ENCODE assay signal across 11 cellular contexts in the genomic region with DNA sequence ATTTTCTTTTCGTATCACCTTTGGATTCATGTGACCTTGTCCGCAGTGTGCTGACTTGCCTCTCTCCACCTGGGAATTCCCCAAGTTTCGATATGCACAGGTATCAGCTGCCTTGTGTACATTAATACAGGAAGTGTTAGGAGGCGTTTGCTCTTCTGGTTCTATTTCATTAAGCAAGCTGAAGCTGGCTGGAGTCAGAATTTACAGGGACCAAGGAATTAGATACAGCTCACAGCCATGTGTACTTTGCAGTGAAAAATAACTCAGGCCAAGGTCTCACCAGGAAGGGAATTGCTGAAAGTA. TPM values are rescaled to one million over a fixed set of nuclear protein-coding genes. Genes with fewer than 3 reads are reported as not detected.
A peak's percentile ranks its signal among the peaks of the same experiment; 100 is the strongest.
DNase-seq lines count a peak whose midpoint lies in the region; ATAC-seq and TF ChIP-seq lines count a peak whose summit lies in the region.
"Had no signal": no experiment of that assay in that cellular context is flagged by ENCODE, and none has a peak within 500 bp of the region (broad histone marks: within the 10 kb centered on the region; RNA-seq: fewer than 3 reads in every experiment).

No MANE protein-coding gene starts in this region.

- H3K27me3 ChIP-seq in foreskin keratinocyte (no peaks in the 10 kb centered on the region), osteoblast (ENCODE audit: insufficient read depth, low read length) (no peaks in the 10 kb centered on the region)
- H3K27me3 ChIP-seq: BLaER1 had no signal

- H4K20me1 ChIP-seq in osteoblast (ENCODE audit: insufficient read depth, low read length) = no peaks in the 10 kb centered on the region
- H4K20me1 ChIP-seq: BLaER1 had no signal

- H3K4me2 ChIP-seq in osteoblast (ENCODE audit: insufficient read depth, low read length) = no peak overlapping the region
- H3K4me2 ChIP-seq: BLaER1 had no signal

- no peak overlapping the region for H3K4me3 ChIP-seq in osteoblast (ENCODE audit: insufficient read depth, low read length)
- H3K4me3 ChIP-seq: BLaER1 had no signal

- H3K36me3 ChIP-seq in osteoblast (ENCODE audit: insufficient read depth, low read length) = no peaks in the 10 kb centered on the region
- H3K36me3 ChIP-seq: BLaER1 had no signal

- no peak overlapping the region for H2AFZ ChIP-seq in osteoblast (ENCODE audit: low read length)

- TF ChIP-seq CTCF in GM10266 (IDR thresholded peaks at IDR 0.05; ENCODE audit: control insufficient read depth, insufficient read depth, low read depth, missing control alignments) = no peak
- no peak for TF ChIP-seq CTCF in foreskin keratinocyte (conservative IDR thresholded peaks at IDR 0.05)
- no peak for TF ChIP-seq CTCF in osteoblast (IDR thresholded peaks at IDR 0.05; ENCODE audit: extremely low read depth, low read depth, low read length)

- DNase-seq in GM10266 (ENCODE audit: extremely low spot score) (peak; percentile 39), foreskin keratinocyte (peak; percentile 57 to 73), NCI-H774 (lab: John Stamatoyannopoulos, UW) (no peak), osteoblast (ENCODE audit: insufficient read length, low spot score, missing footprints) (no peak), GM19238 (ENCODE audit: insufficient read length, low spot score) (no peak)
- DNase-seq: activated T-cell treated with anti-CD3 and anti-CD28 coated beads, Interleukin-2, amount 50 U/mL, for 24 hours; central memory CD4-positive, alpha-beta T cell had no signal

- ATAC-seq in GM19372 (IDR thresholded peaks at IDR 0.05; ENCODE audit: low read depth, unreplicated experiment) (peak; percentile 80), HG03159 (IDR thresholded peaks at IDR 0.05; ENCODE audit: unreplicated experiment) (peak; percentile 53), foreskin keratinocyte (peak; percentile 89), HG03520 (IDR thresholded peaks at IDR 0.05; ENCODE audit: unreplicated experiment) (no peak)

- H3K79me2 ChIP-seq in osteoblast (ENCODE audit: insufficient read depth, low read length) = no peaks in the 10 kb centered on the region

- H3K27ac ChIP-seq in foreskin keratinocyte (peak overlapping the region; percentile 62), osteoblast (ENCODE audit: low read depth, low read length) (no peak overlapping the region)
- H3K27ac ChIP-seq: BLaER1 had no signal

- no peaks in the 10 kb centered on the region for H3K9me3 ChIP-seq in osteoblast (ENCODE audit: low read depth, low read length)
- H3K9me3 ChIP-seq: BLaER1 had no signal

- peaks cover 5% of the 10 kb centered on the region for H3K4me1 ChIP-seq in foreskin keratinocyte
- H3K4me1 ChIP-seq in osteoblast (ENCODE audit: insufficient read depth, low read length) = peaks cover 3% of the 10 kb centered on the region
- H3K4me1 ChIP-seq: BLaER1 had no signal

RNA-seq across cellular contexts. Expression of a gene that starts 14.1 kb away (rescaled TPM):
- total RNA-seq in foreskin keratinocyte (3.2 TPM in 2 replicates), osteoblast (25.3 and 31.8 TPM in 2 replicates)
- polyA plus RNA-seq in foreskin keratinocyte = 2.3 and 2.4 TPM in 2 replicates

Comparison
In these comparisons a context has a peak if more than half of its experiments do, and no peak if none do; other contexts are left out.
1. DNase-seq: peak in GM10266 (single experiment) and foreskin keratinocyte (2 of 2); none in NCI-H774 (single experiment), osteoblast (single experiment) and GM19238 (single experiment).